ENCODE assay signal across 8 cellular contexts in the genomic region with DNA sequence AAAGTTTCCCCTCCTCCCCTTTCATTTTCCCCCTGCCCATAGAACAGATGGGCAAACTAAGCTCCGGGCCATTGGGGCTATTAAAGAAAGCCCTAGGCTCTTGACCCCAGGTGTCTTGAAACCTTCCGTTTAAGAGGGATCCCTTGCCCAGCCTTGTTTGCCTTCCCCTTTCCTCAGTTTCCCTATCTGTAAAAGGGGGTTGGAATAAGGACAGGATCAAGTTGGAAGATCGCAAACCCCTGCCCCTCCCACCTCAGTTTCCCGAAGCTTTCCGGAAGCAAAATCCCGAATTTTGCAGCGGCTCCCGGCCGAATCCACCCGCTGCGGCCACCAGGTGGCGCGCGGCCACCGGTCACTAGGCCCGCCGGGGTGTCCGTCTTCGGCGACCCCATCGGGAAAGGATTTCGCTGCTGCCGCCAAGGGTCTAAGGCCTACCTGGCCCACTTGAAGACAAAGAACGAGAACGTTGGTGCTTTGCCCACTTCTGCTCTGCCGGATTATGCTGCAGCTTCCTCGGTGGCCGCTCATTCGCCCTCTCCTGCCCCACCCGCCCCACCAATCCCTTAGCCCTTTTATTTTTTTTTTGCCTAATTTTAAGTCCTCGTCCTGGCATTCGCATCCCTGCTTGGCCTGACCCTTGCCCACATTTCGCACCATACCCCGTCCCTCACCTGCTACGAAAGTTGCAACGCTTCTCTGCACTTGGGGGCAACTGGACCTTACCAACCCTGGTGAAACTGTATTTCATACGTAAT. TPM values are rescaled to one million over a fixed set of nuclear protein-coding genes. Genes with fewer than 3 reads are reported as not detected.
DNase-seq lines count a peak whose midpoint lies in the region; ATAC-seq and TF ChIP-seq lines count a peak whose summit lies in the region.

No MANE protein-coding gene starts in this region.

- H4K5ac ChIP-seq in mesendoderm (ENCODE audit: low read length) = no peak overlapping the region

- H3K4me3 ChIP-seq in mesendoderm (ENCODE audit: low read length) (peak overlapping the region; percentile 46), stomach (peak overlapping the region; percentile 83 to 98 (median 93))

- intact Hi-C loops in stomach (cut with DNase I; ENCODE audit: low total_unique reads) = loop anchor here (5.0 kb wide), 1 partner anchor 80 kb away; a partner anchor contains a TSS

- H2BK5ac ChIP-seq in mesendoderm (ENCODE audit: low read length) = no peak overlapping the region

- no peak for TF ChIP-seq EP300 in stomach (IDR thresholded peaks at IDR 0.05)

- H3K27ac ChIP-seq in mesendoderm (ENCODE audit: low read depth, low read length) (no peak overlapping the region), stomach (peak overlapping the region; percentile 62 to 80 (median 70))

- H2BK15ac ChIP-seq in mesendoderm (replicated peaks; ENCODE audit: low read depth) = no peak overlapping the region

- H3K4ac ChIP-seq in mesendoderm (ENCODE audit: low read depth, low read length) = no peak overlapping the region

- no peak for ATAC-seq in GM21515 (IDR thresholded peaks at IDR 0.05; ENCODE audit: unreplicated experiment)

- no CpG with 5 or more reads among the region's 37 CpGs for WGBS in mesendoderm (ENCODE audit: extremely low coverage, insufficient coverage, low lambda C conversion rate)
- WGBS in stomach, 5 donors = 16 to 19% (median 17%) methylated on average over 35 to 37 of the region's 37 CpGs

- H2AK5ac ChIP-seq in mesendoderm (ENCODE audit: low read length) = no peak overlapping the region

- peak in 5 of 7 experiments; percentile 81 to 97 (median 94) for TF ChIP-seq CTCF in stomach (IDR thresholded peaks at IDR 0.05)

- H3K56ac ChIP-seq in mesendoderm (ENCODE audit: low read length) = peak overlapping the region; percentile 76

- TF ChIP-seq POLR2A in stomach (IDR thresholded peaks at IDR 0.05) = no peak

- H3K23ac ChIP-seq in mesendoderm (ENCODE audit: low read length) = no peak overlapping the region

- peak overlapping the region; percentile 82 for H3K4me2 ChIP-seq in mesendoderm (ENCODE audit: low read length)

- H3K4me1 ChIP-seq in mesendoderm (ENCODE audit: control insufficient read depth, low read depth, low read length) (peaks cover 3% of the 10 kb centered on the region), stomach (peaks cover 25 to 49% (median 37%) of the 10 kb centered on the region in 4 donors)

- H3K27me3 ChIP-seq in mesendoderm (ENCODE audit: insufficient read depth, low read length, poor library complexity) (no peaks in the 10 kb centered on the region), stomach (peaks cover 5 to 58% (median 45%) of the 10 kb centered on the region in 3 donors)

- H3K79me1 ChIP-seq in mesendoderm (ENCODE audit: low read length) = peaks cover 2% of the 10 kb centered on the region

- no peaks in the 10 kb centered on the region for H3K9me3 ChIP-seq in stomach

- DNase-seq in SKM-1 treated with dmso at 0.1 percent for 144 hours (lab: John Stamatoyannopoulos, UW; ENCODE audit: unreplicated experiment) (peak; percentile 75), SKM-1 (lab: John Stamatoyannopoulos, UW; ENCODE audit: unreplicated experiment) (no peak), NCI-H146 treated with DMSO at 0.1 percent for 48 hours (lab: John Stamatoyannopoulos, UW; ENCODE audit: unreplicated experiment) (peak; percentile 31), epidermal melanocyte (ENCODE audit: insufficient read length, low spot score) (peak; percentile 67), mesendoderm (peak; percentile 91), stomach (peak; percentile 70)
- peak; percentile 42 to 51 for DNase-seq in activated CD4-positive, alpha-beta T cell treated with anti-CD3 and anti-CD28 coated beads, Interleukin-2, amount 50 U/mL, for 48 hours

- no peak overlapping the region for H2BK120ac ChIP-seq in mesendoderm (ENCODE audit: low read depth, low read length)

- H3K79me2 ChIP-seq in mesendoderm (ENCODE audit: control insufficient read depth, insufficient read depth, low read length) = peaks cover 13% of the 10 kb centered on the region

- H4K8ac ChIP-seq in mesendoderm (ENCODE audit: low read depth, low read length) = no peak overlapping the region

- peak overlapping the region; percentile 28 for H3K9ac ChIP-seq in mesendoderm (ENCODE audit: low read length)

- no peaks in the 10 kb centered on the region for H3K36me3 ChIP-seq in mesendoderm (ENCODE audit: control insufficient read depth, insufficient read depth, low read length)
- H3K36me3 ChIP-seq in stomach = no peaks in the 10 kb centered on the region

- no peak overlapping the region for H3K18ac ChIP-seq in mesendoderm (ENCODE audit: low read length)

RNA-seq across cellular contexts. Expression of a gene that starts 0.9 kb away (rescaled TPM):
- polyA plus RNA-seq in mesendoderm (2013, experiment 1 of 2) = 58.7 TPM
- 58.1 TPM for polyA plus RNA-seq in mesendoderm (2013, experiment 2 of 2)
- total RNA-seq in stomach = 1 to 10 TPM in 4 of 5 donors, not detected in 1; 1.5 to 3.2 (median 2.9) TPM
- polyA plus RNA-seq in stomach = under 1 TPM; 0.15 to 0.60 (median 0.44) TPM

RNA-seq across cellular contexts. Expression of a gene that starts 4.9 kb away (rescaled TPM):
- polyA plus RNA-seq in mesendoderm (2013, experiment 1 of 2) = 2.1 TPM
- 2.4 TPM for polyA plus RNA-seq in mesendoderm (2013, experiment 2 of 2)
- 10 to 100 TPM in 1 of 5 donors, 1 to 10 TPM in 4; 1.7 to 91.2 (median 4.1) TPM for total RNA-seq in stomach
- polyA plus RNA-seq in stomach = 1 to 10 TPM in 1 of 3 donors, under 1 TPM in 2; 0.56 to 3.9 (median 0.61) TPM
